In genomic region chr9:5518937-5519319, GRCh38 we compare ENCODE assay signal across 12 cellular contexts. TPM values are rescaled to one million over a fixed set of nuclear protein-coding genes. Genes with fewer than 3 reads are reported as not detected.
DNase-seq lines count a peak whose midpoint lies in the region; ATAC-seq lines count a peak whose summit lies in the region.
"Had no signal": no experiment of that assay in that cellular context is flagged by ENCODE, and none has a peak within 500 bp of the region (broad histone marks: within the 10 kb centered on the region; RNA-seq: fewer than 3 reads in every experiment).

No MANE protein-coding gene starts in this region.

- CTCF ChIA-PET in activated CD4-positive, alpha-beta memory T cell treated with anti-CD3 and anti-CD28 coated beads for 36 hours (lab: Charles Lee), result no interaction called here
- CTCF ChIA-PET in activated CD4-positive, alpha-beta memory T cell treated with anti-CD3 and anti-CD28 coated beads, Interleukin-2, amount 10 ng/mL, durations not matched to agents 7 days and 5 days (lab: Charles Lee), result interaction anchor here (1.2 kb wide), 1 partner anchor 11 kb away, joined by 3 read pairs; no protein-coding TSS in a partner anchor

- intact Hi-C loops in activated CD4-positive, alpha-beta memory T cell treated with anti-CD3 and anti-CD28 coated beads for 36 hours (cut with micrococcal nuclease), result loop anchor here (1.0 to 2.0 kb wide), 3 partner anchors 9 to 68 kb away; partner anchors contain the start of genes CD274 and PDCD1LG2

- DNase-seq in activated CD4-positive, alpha-beta memory T cell treated with anti-CD3 and anti-CD28 coated beads for 36 hours, result peak; percentile 72
- DNase-seq in activated CD4-positive, alpha-beta memory T cell treated with anti-CD3 and anti-CD28 coated beads, Interleukin-2, amount 10 ng/mL, durations not matched to agents 7 days and 5 days, result no peak
- DNase-seq in stimulated activated CD4-positive, alpha-beta T cell treated with anti-CD3 and anti-CD28 coated beads, Interleukin-4, amount 100 ng/mL, for 24 hours, result peak; percentile 19
- DNase-seq in T1000 (lab: John Stamatoyannopoulos, UW) (no peak), SW 1271 (lab: John Stamatoyannopoulos, UW) (no peak), cortex of kidney (lab: John Stamatoyannopoulos, UW) (no peak)
- DNase-seq: NCI-H2081; stimulated activated naive CD4-positive, alpha-beta T cell treated with Interleukin-2 at 50 U/mL for 16 hours had no signal

- H3K9me3 Mint-ChIP-seq in activated CD4-positive, alpha-beta memory T cell treated with anti-CD3 and anti-CD28 coated beads for 36 hours, result no peaks in the 10 kb centered on the region
- peaks cover 2% of the 10 kb centered on the region for H3K9me3 Mint-ChIP-seq in activated CD4-positive, alpha-beta memory T cell treated with anti-CD3 and anti-CD28 coated beads, Interleukin-2, amount 10 ng/mL, durations not matched to agents 7 days and 5 days

- H3K36me3 Mint-ChIP-seq in activated CD4-positive, alpha-beta memory T cell treated with anti-CD3 and anti-CD28 coated beads for 36 hours, result no peaks in the 10 kb centered on the region
- H3K36me3 Mint-ChIP-seq in activated CD4-positive, alpha-beta memory T cell treated with anti-CD3 and anti-CD28 coated beads, Interleukin-2, amount 10 ng/mL, durations not matched to agents 7 days and 5 days (ENCODE audit: low read depth), result peaks cover 43% of the 10 kb centered on the region

- H3K4me1 Mint-ChIP-seq in activated CD4-positive, alpha-beta memory T cell treated with anti-CD3 and anti-CD28 coated beads for 36 hours (ENCODE audit: low read depth), result peaks cover 31% of the 10 kb centered on the region
- H3K4me1 Mint-ChIP-seq in activated CD4-positive, alpha-beta memory T cell treated with anti-CD3 and anti-CD28 coated beads, Interleukin-2, amount 10 ng/mL, durations not matched to agents 7 days and 5 days, result peaks cover 31% of the 10 kb centered on the region

- POLR2A ChIA-PET in activated CD4-positive, alpha-beta memory T cell treated with anti-CD3 and anti-CD28 coated beads for 36 hours (lab: Charles Lee), result interaction anchor here (0.9 to 1.6 kb wide), 4 partner anchors 9 to 64 kb away, joined by 3 to 7 read pairs (median 3); partner anchors contain the start of gene PDCD1LG2
- POLR2A ChIA-PET in activated CD4-positive, alpha-beta memory T cell treated with anti-CD3 and anti-CD28 coated beads, Interleukin-2, amount 10 ng/mL, durations not matched to agents 7 days and 5 days (lab: Charles Lee), result interaction anchor here (0.6 to 1.5 kb wide), 3 partner anchors 64 to 110 kb away, joined by 3 read pairs; partner anchors contain the start of gene PLGRKT

- H3K27ac Mint-ChIP-seq in activated CD4-positive, alpha-beta memory T cell treated with anti-CD3 and anti-CD28 coated beads for 36 hours, result peak overlapping the region; percentile 47
- no peak overlapping the region for H3K27ac Mint-ChIP-seq in activated CD4-positive, alpha-beta memory T cell treated with anti-CD3 and anti-CD28 coated beads, Interleukin-2, amount 10 ng/mL, durations not matched to agents 7 days and 5 days

- ATAC-seq in GM21717 (IDR thresholded peaks at IDR 0.05; ENCODE audit: unreplicated experiment) (peak; percentile 6), HG03565 (IDR thresholded peaks at IDR 0.05; ENCODE audit: unreplicated experiment) (peak; percentile 8)
- ATAC-seq: HepG2 had no signal

- no peaks in the 10 kb centered on the region for H3K27me3 Mint-ChIP-seq in activated CD4-positive, alpha-beta memory T cell treated with anti-CD3 and anti-CD28 coated beads for 36 hours
- no peaks in the 10 kb centered on the region for H3K27me3 Mint-ChIP-seq in activated CD4-positive, alpha-beta memory T cell treated with anti-CD3 and anti-CD28 coated beads, Interleukin-2, amount 10 ng/mL, durations not matched to agents 7 days and 5 days

- H3K4me3 Mint-ChIP-seq in activated CD4-positive, alpha-beta memory T cell treated with anti-CD3 and anti-CD28 coated beads for 36 hours, result no peak overlapping the region
- no peak overlapping the region for H3K4me3 Mint-ChIP-seq in activated CD4-positive, alpha-beta memory T cell treated with anti-CD3 and anti-CD28 coated beads, Interleukin-2, amount 10 ng/mL, durations not matched to agents 7 days and 5 days

RNA-seq across cellular contexts. Expression of gene PDCD1LG2, which starts 8.6 kb away (rescaled TPM):
- total RNA-seq in activated CD4-positive, alpha-beta memory T cell treated with anti-CD3 and anti-CD28 coated beads for 36 hours, result under 1 TPM; 0.73 to 0.83 TPM
- total RNA-seq in activated CD4-positive, alpha-beta memory T cell treated with anti-CD3 and anti-CD28 coated beads, Interleukin-2, amount 10 ng/mL, durations not matched to agents 7 days and 5 days, result 1 to 10 TPM; 4.1 to 4.8 TPM
- total RNA-seq: cardiac muscle cell, HepG2 had no signal

Comparison
In these comparisons a context has a peak if more than half of its experiments do, and no peak if none do; other contexts are left out.
1. DNase-seq: peak in activated CD4-positive, alpha-beta memory T cell treated with anti-CD3 and anti-CD28 coated beads for 36 hours (single experiment) and stimulated activated CD4-positive, alpha-beta T cell treated with anti-CD3 and anti-CD28 coated beads, Interleukin-4, amount 100 ng/mL, for 24 hours (single experiment); none in activated CD4-positive, alpha-beta memory T cell treated with anti-CD3 and anti-CD28 coated beads, Interleukin-2, amount 10 ng/mL, durations not matched to agents 7 days and 5 days (single experiment), T1000 (single experiment), SW 1271 (0 of 2) and cortex of kidney (single experiment).